ENCODE assay signal across 8 cellular contexts in genomic region chr3:160027541-160028195, GRCh38. TPM values are rescaled to one million over a fixed set of nuclear protein-coding genes. Genes with fewer than 3 reads are reported as not detected.
DNase-seq lines count a peak whose midpoint lies in the region; ATAC-seq and FAIRE-seq lines count a peak whose summit lies in the region.

No MANE protein-coding gene starts in this region.

- intact Hi-C loops in cardiac septum (cut with DNase I): no loop called here

- ATAC-seq in GM21786 (IDR thresholded peaks at IDR 0.05; ENCODE audit: unreplicated experiment): peak; percentile 85
- peak; percentile 87 for ATAC-seq in stimulated activated naive CD8-positive, alpha-beta T cell treated with anti-CD3 and anti-CD28 coated beads, Interleukin-15, amount 100 ng/mL, for 72 hours

- no peak overlapping the region for H3K4me3 Mint-ChIP-seq in stimulated activated naive CD8-positive, alpha-beta T cell treated with anti-CD3 and anti-CD28 coated beads, Interleukin-15, amount 100 ng/mL, for 72 hours

- H3K27me3 ChIP-seq in adipocyte (replicated peaks; ENCODE audit: control insufficient read depth, insufficient read depth, low read length): no peaks in the 10 kb centered on the region

- no peaks in the 10 kb centered on the region for H3K36me3 ChIP-seq in adipocyte (ENCODE audit: control insufficient read depth, insufficient read depth, low read length, severe bottlenecking)

- no peak overlapping the region for H3K9ac ChIP-seq in adipocyte (ENCODE audit: low read length)

- peaks cover 18% of the 10 kb centered on the region for H3K4me1 Mint-ChIP-seq in stimulated activated naive CD8-positive, alpha-beta T cell treated with anti-CD3 and anti-CD28 coated beads, Interleukin-15, amount 100 ng/mL, for 72 hours

- H3K9me3 Mint-ChIP-seq in stimulated activated naive CD8-positive, alpha-beta T cell treated with anti-CD3 and anti-CD28 coated beads, Interleukin-15, amount 100 ng/mL, for 72 hours: no peaks in the 10 kb centered on the region

- peak; percentile 93 for FAIRE-seq in GM18507 (lab: Jason Lieb, UNC)

- peaks cover 10% of the 10 kb centered on the region for H3K4me1 ChIP-seq in adipocyte (ENCODE audit: control insufficient read depth, insufficient read depth, low read length)

- DNase-seq in GM18507 (ENCODE audit: extremely low spot score, insufficient read length, low read depth): no peak
- DNase-seq in Jurkat, Clone E6-1 (ENCODE audit: low read depth, low spot score): peak; percentile 16
- DNase-seq in adipocyte (ENCODE audit: low read depth): peak; percentile 71
- peak in 1 of 2 donors; percentile 23 for DNase-seq in stimulated activated naive CD8-positive, alpha-beta T cell treated with anti-CD3 and anti-CD28 coated beads, Interleukin-15, amount 100 ng/mL, for 72 hours
- DNase-seq in activated gamma-delta T cell (lab: John Stamatoyannopoulos, UW): no peak
- no peak for DNase-seq in cardiac septum (ENCODE audit: low spot score)
- DNase-seq in NCI-H146 treated with DMSO at 0.1 percent for 48 hours (lab: John Stamatoyannopoulos, UW; ENCODE audit: unreplicated experiment): no peak

- H3K27me3 Mint-ChIP-seq in stimulated activated naive CD8-positive, alpha-beta T cell treated with anti-CD3 and anti-CD28 coated beads, Interleukin-15, amount 100 ng/mL, for 72 hours: peaks cover 6% of the 10 kb centered on the region

- no peak overlapping the region for H3K4me3 ChIP-seq in Jurkat, Clone E6-1 (ENCODE audit: low read length)
- no peak overlapping the region for H3K4me3 ChIP-seq in adipocyte (ENCODE audit: low read length)

- no peaks in the 10 kb centered on the region for H3K9me3 ChIP-seq in adipocyte (ENCODE audit: control insufficient read depth, low read length)

- peak overlapping the region in 1 of 2 donors; percentile 4 for H3K27ac Mint-ChIP-seq in stimulated activated naive CD8-positive, alpha-beta T cell treated with anti-CD3 and anti-CD28 coated beads, Interleukin-15, amount 100 ng/mL, for 72 hours

RNA-seq across cellular contexts. Expression of gene IL12A, which starts 39.0 kb away (rescaled TPM):
- 0.77 TPM for polyA plus RNA-seq in Jurkat, Clone E6-1 (2012; ENCODE audit: insufficient read depth, insufficient read length)
- total RNA-seq in cardiac septum: 0.51 TPM

Comparison
In these comparisons a context has a peak if more than half of its experiments do, and no peak if none do; other contexts are left out.
1. DNase-seq: peak in Jurkat, Clone E6-1 (single experiment) and adipocyte (single experiment); none in GM18507 (single experiment), activated gamma-delta T cell (single experiment), cardiac septum (single experiment) and NCI-H146 treated with DMSO at 0.1 percent for 48 hours (single experiment).